ENCODE assay signal across 13 cellular contexts in genomic region chr19:18387395-18387794, GRCh38. TPM values are rescaled to one million over a fixed set of nuclear protein-coding genes. Genes with fewer than 3 reads are reported as not detected.
DNase-seq lines count a peak whose midpoint lies in the region; ATAC-seq, FAIRE-seq and TF ChIP-seq lines count a peak whose summit lies in the region.
"Had no signal": no experiment of that assay in that cellular context is flagged by ENCODE, and none has a peak within 500 bp of the region (broad histone marks: within the 10 kb centered on the region; RNA-seq: fewer than 3 reads in every experiment).

No MANE protein-coding gene starts in this region.

- WGBS in small intestine, 3 donors: 47 to 66% (median 51%) methylated on average over 1 of the region's 1 CpG

- ATAC-seq in HG02938 (IDR thresholded peaks at IDR 0.05; ENCODE audit: unreplicated experiment): no peak
- no peak for ATAC-seq in GM18519 (IDR thresholded peaks at IDR 0.05; ENCODE audit: low FRiP score, unreplicated experiment)

- DNase-seq in GM12865 (ENCODE audit: low read depth) (no peak), small intestine (no peak), foreskin melanocyte (no peak)
- DNase-seq: aorta; HCEC 1CT; NCI-H748 treated with DMSO at 0.1 percent for 48 hours; stimulated activated CD4-positive, alpha-beta T cell treated with anti-CD3 and anti-CD28 coated beads, Interleukin-15, amount 100 ng/mL, for 24 hours had no signal

- FAIRE-seq in small intestine (lab: Jason Lieb, UNC): no peak
- FAIRE-seq: TTC549 had no signal

- H3K9me3 ChIP-seq in iPS-15b (ENCODE audit: control insufficient read depth, insufficient read depth, low read length): no peaks in the 10 kb centered on the region
- H3K9me3 ChIP-seq in small intestine (ENCODE audit: control insufficient read depth, low read depth): no peaks in the 10 kb centered on the region
- H3K9me3 ChIP-seq: tibial artery had no signal

- no peak overlapping the region for H3K9ac ChIP-seq in iPS-15b (ENCODE audit: low read depth, low read length)

- H3K27ac ChIP-seq in VCaP: peak overlapping the region; percentile 51
- peak overlapping the region in 1 of 2 donors; percentile 47 for H3K27ac ChIP-seq in small intestine (ENCODE audit: low read depth in 1 of 2, low read length in 1 of 2)

- H3K27me3 ChIP-seq in iPS-15b (ENCODE audit: control insufficient read depth, insufficient read depth, low read length): peaks cover 5% of the 10 kb centered on the region
- H3K27me3 ChIP-seq in small intestine (ENCODE audit: control insufficient read depth in 2 of 2, insufficient read depth in 2 of 2, low read length in 2 of 2): no peaks in the 10 kb centered on the region

- H3K36me3 ChIP-seq in iPS-15b (ENCODE audit: control insufficient read depth, insufficient read depth, low read length) (peaks cover 10% of the 10 kb centered on the region), small intestine (ENCODE audit: control insufficient read depth in 2 of 2, insufficient read depth in 2 of 2, low read length in 2 of 2) (no peaks in the 10 kb centered on the region)
- H3K36me3 ChIP-seq: tibial artery had no signal

- peaks cover 3% of the 10 kb centered on the region for H3K4me1 ChIP-seq in iPS-15b (ENCODE audit: control insufficient read depth, insufficient read depth, low read length)
- H3K4me1 ChIP-seq in small intestine (ENCODE audit: control insufficient read depth in 2 of 2, insufficient read depth in 1 of 2, low read depth in 1 of 2, low read length in 1 of 2): peaks cover 0 to 7% of the 10 kb centered on the region in 2 donors

- TF ChIP-seq CTCF in GM12865 (IDR thresholded peaks at IDR 0.05; ENCODE audit: insufficient read depth, low read depth, low read length, missing control alignments): no peak
- TF ChIP-seq CTCF in VCaP (conservative IDR thresholded peaks at IDR 0.05): no peak

- H3K4me3 ChIP-seq in GM12865 (ENCODE audit: low read depth, low read length) (peak overlapping the region; percentile 44), iPS-15b (ENCODE audit: low read depth, low read length) (peak overlapping the region; percentile 52), small intestine (ENCODE audit: low read depth in 1 of 2, low read length in 2 of 2) (peak overlapping the region; percentile 19 to 62)

RNA-seq across cellular contexts. Expression of gene GDF15, which starts 1.4 kb away (rescaled TPM):
- polyA plus RNA-seq in small intestine: 10 to 100 TPM in 2 of 3 donors, 1 to 10 TPM in 1; 4.5 to 27.5 (median 12.7) TPM

RNA-seq across cellular contexts. Expression of gene LRRC25, which starts 10.0 kb away (rescaled TPM):
- polyA plus RNA-seq in small intestine: 1 to 10 TPM in 2 of 3 donors, under 1 TPM in 1; 0.89 to 5.1 (median 3.2) TPM

RNA-seq across cellular contexts. Expression of gene SSBP4, which starts 31.8 kb away (rescaled TPM):
- 10 to 100 TPM; 15.9 to 51.7 (median 36.7) TPM for polyA plus RNA-seq in small intestine

RNA-seq across cellular contexts. Expression of gene PGPEP1, which starts 47.0 kb away (rescaled TPM):
- polyA plus RNA-seq in small intestine: 10 to 100 TPM; 29.1 to 47.0 (median 30.3) TPM

RNA-seq across cellular contexts. Expression of gene ISYNA1, which starts 50.5 kb away (rescaled TPM):
- 10 to 100 TPM in 1 of 3 donors, 1 to 10 TPM in 2; 4.5 to 12.9 (median 5.7) TPM for polyA plus RNA-seq in small intestine
